8 cellular contexts compared by ENCODE assay signal in the genomic region with DNA sequence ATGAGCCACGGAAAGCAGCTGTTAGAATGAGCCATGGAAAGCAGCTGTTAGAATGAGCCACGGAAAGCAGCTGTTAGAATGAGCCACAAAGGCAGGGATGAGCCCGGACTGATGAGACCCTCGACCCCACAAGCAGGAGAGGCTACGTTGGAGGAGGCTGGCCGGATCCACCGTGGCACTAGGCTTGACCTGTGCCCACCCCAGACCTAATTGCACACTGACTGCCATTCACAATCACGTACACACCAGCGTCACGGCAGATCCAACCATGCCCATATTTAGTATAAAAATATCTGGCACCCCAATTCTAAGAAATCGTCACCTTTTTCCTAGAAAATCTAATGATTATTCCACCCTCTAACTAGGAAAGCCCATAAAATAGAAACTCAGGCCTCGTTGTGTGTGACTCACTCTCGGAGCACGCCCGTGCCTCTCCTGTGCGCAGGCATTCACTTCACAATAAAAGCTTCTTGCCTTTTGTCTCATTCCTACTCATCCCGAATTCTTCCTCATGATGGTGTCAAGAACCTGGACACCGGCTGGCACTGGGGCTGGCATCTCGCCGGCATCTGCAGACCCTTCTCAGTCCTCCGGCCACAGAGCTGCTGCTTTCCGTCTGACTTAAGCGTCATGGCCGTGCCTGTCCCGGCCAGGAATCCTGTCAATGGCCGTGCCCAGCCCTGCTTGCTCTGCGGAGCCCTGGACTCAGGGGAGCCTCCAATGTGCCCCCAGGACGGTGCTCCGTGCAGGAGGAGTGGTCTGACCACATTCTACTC. TPM values are rescaled to one million over a fixed set of nuclear protein-coding genes. Genes with fewer than 3 reads are reported as not detected.
DNase-seq lines count a peak whose midpoint lies in the region; ATAC-seq and TF ChIP-seq lines count a peak whose summit lies in the region.

No MANE protein-coding gene starts in this region.

- no peak for TF ChIP-seq CTCF in coronary artery (IDR thresholded peaks at IDR 0.05)

- H3K27ac ChIP-seq in coronary artery (peak overlapping the region in 1 of 2 donors; percentile 64), muscle layer of duodenum (ENCODE audit: low read length) (peak overlapping the region; percentile 74)

- H3K4me3 ChIP-seq in coronary artery (peak overlapping the region; percentile 69), muscle layer of duodenum (ENCODE audit: low read depth in 1 of 2, low read length in 2 of 2) (peak overlapping the region; percentile 51 to 57)

- no peak for ATAC-seq in HG03342 (IDR thresholded peaks at IDR 0.05; ENCODE audit: unreplicated experiment)

- H3K4me1 ChIP-seq in muscle layer of duodenum (ENCODE audit: control insufficient read depth in 1 of 2, insufficient read depth in 2 of 2, low read length in 2 of 2) = peaks cover 0 to 28% of the 10 kb centered on the region in 2 donors

- H3K9me3 ChIP-seq in muscle layer of duodenum (ENCODE audit: control insufficient read depth in 1 of 2, low read length in 2 of 2) = no peaks in the 10 kb centered on the region

- DNase-seq in AG20443 (ENCODE audit: low spot score) = peak; percentile 86
- peak; percentile 98 for DNase-seq in LHCN-M2 (ENCODE audit: low read depth)
- no peak for DNase-seq in coronary artery (ENCODE audit: low spot score)
- DNase-seq in CD1c-positive myeloid dendritic cell (ENCODE audit: extremely low spot score) = no peak
- no peak for DNase-seq in T-helper 9 cell
- no peak for DNase-seq in SK-N-DZ (ENCODE audit: low spot score)

- H3K36me3 ChIP-seq in muscle layer of duodenum (ENCODE audit: control insufficient read depth in 1 of 2, insufficient read depth in 2 of 2, low read length in 2 of 2) = no peaks in the 10 kb centered on the region

- no peaks in the 10 kb centered on the region for H3K27me3 ChIP-seq in muscle layer of duodenum (ENCODE audit: low read depth, low read length)

RNA-seq across cellular contexts. Expression of a gene that starts 5.5 kb away (rescaled TPM):
- total RNA-seq in LHCN-M2 (2014; rRNA removed) = 139 and 147 TPM in 2 replicates
- 76.8 TPM for polyA plus RNA-seq in LHCN-M2 (2012)
- polyA plus RNA-seq in SK-N-DZ (2014; cell fraction: cytosol; rRNA removed) = 2.1 and 3.1 TPM in 2 replicates
- 0.11 and 2.3 TPM in 2 replicates for polyA plus RNA-seq in SK-N-DZ (2014; cell fraction: nucleus; rRNA removed)

RNA-seq across cellular contexts. Expression of a gene that starts 20.0 kb away (rescaled TPM):
- 0.06 TPM in 2 replicates for total RNA-seq in LHCN-M2 (2014; rRNA removed)
- 0.04 TPM for polyA plus RNA-seq in LHCN-M2 (2012)
- 3.5 and 5.1 TPM in 2 replicates for polyA plus RNA-seq in SK-N-DZ (2014; cell fraction: cytosol; rRNA removed)
- 1.1 and 1.4 TPM in 2 replicates for polyA plus RNA-seq in SK-N-DZ (2014; cell fraction: nucleus; rRNA removed)

RNA-seq across cellular contexts. Expression of a gene that starts 21.6 kb away (rescaled TPM):
- 0.92 and 1.6 TPM in 2 replicates for total RNA-seq in LHCN-M2 (2014; rRNA removed)
- polyA plus RNA-seq in LHCN-M2 (2012) = 0.27 TPM
- 3.3 and 3.8 TPM in 2 replicates for polyA plus RNA-seq in SK-N-DZ (2014; cell fraction: cytosol; rRNA removed)
- 0.87 and 1.7 TPM in 2 replicates for polyA plus RNA-seq in SK-N-DZ (2014; cell fraction: nucleus; rRNA removed)

RNA-seq across cellular contexts. Expression of a gene that starts 32.5 kb away (rescaled TPM):
- 0.11 TPM in 1 of 2 replicates, not detected in the other for total RNA-seq in LHCN-M2 (2014; rRNA removed)
- 0.27 TPM for polyA plus RNA-seq in LHCN-M2 (2012)
- polyA plus RNA-seq in SK-N-DZ (2014; cell fraction: cytosol; rRNA removed) = 4.3 and 4.8 TPM in 2 replicates
- 1.1 and 3.5 TPM in 2 replicates for polyA plus RNA-seq in SK-N-DZ (2014; cell fraction: nucleus; rRNA removed)

Comparison
In these comparisons a context has a peak if more than half of its experiments do, and no peak if none do; other contexts are left out.
1. DNase-seq: peak in AG20443 (single experiment) and LHCN-M2 (single experiment); none in coronary artery (single experiment), CD1c-positive myeloid dendritic cell (single experiment), T-helper 9 cell (single experiment) and SK-N-DZ (single experiment).